ENCODE assay signal across 17 cellular contexts in the genomic region with DNA sequence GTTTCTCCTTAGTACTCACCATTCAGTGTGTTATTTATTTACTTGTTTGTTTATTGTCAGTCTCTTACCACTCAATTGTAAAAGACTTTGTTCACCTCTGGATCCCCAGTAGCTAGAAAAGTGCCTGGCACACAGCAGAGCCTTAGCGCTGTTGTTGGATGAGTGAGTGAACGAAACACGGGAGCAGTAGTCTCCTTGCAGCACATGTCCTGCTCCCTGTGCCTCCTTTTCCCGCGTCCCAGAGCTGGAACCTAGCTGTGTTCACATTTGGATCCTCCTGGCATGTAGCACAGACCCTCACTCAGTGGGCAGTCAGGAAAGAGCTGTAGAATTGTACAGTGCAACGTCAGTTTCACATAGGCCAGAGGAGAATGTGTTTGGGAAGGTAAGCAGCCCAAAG. TPM values are rescaled to one million over a fixed set of nuclear protein-coding genes. Genes with fewer than 3 reads are reported as not detected.
"Had no signal": no experiment of that assay in that cellular context is flagged by ENCODE, and none has a peak within 500 bp of the region (broad histone marks: within the 10 kb centered on the region; RNA-seq: fewer than 3 reads in every experiment).

No MANE protein-coding gene starts in this region.

RNA-seq across cellular contexts. Expression of gene APBA2, which starts 4.1 kb away (rescaled TPM):
- total RNA-seq: activated B cell treated with CpG ODN at 0.5 μM for 24 hours, myocyte had no signal

RNA-seq across cellular contexts. Expression of gene GOLGA6L7, which starts 41.4 kb away (rescaled TPM):
- total RNA-seq: activated B cell treated with CpG ODN at 0.5 μM for 24 hours; activated CD4-positive, alpha-beta memory T cell treated with anti-CD3 and anti-CD28 coated beads for 36 hours; aorta; dermis microvascular lymphatic vessel endothelial cell; epithelial cell of proximal tubule; fibroblast of villous mesenchyme; heart right ventricle; left colon; lower leg skin; mononuclear cell; myocyte; ovary; SJSA1; T-helper 1 cell treated with Interleukin-12 subunit alpha and Interleukin-12 subunit beta and Interleukin-4 antibody, amounts not matched to agents 30 ng/mL and 1 ng/mL, for 36 hours; urinary bladder had no signal
- polyA plus RNA-seq: adipose tissue, aorta, heart right ventricle, keratinocyte, ovary, urinary bladder had no signal
